ENCODE assay signal across 8 cellular contexts in the genomic region with DNA sequence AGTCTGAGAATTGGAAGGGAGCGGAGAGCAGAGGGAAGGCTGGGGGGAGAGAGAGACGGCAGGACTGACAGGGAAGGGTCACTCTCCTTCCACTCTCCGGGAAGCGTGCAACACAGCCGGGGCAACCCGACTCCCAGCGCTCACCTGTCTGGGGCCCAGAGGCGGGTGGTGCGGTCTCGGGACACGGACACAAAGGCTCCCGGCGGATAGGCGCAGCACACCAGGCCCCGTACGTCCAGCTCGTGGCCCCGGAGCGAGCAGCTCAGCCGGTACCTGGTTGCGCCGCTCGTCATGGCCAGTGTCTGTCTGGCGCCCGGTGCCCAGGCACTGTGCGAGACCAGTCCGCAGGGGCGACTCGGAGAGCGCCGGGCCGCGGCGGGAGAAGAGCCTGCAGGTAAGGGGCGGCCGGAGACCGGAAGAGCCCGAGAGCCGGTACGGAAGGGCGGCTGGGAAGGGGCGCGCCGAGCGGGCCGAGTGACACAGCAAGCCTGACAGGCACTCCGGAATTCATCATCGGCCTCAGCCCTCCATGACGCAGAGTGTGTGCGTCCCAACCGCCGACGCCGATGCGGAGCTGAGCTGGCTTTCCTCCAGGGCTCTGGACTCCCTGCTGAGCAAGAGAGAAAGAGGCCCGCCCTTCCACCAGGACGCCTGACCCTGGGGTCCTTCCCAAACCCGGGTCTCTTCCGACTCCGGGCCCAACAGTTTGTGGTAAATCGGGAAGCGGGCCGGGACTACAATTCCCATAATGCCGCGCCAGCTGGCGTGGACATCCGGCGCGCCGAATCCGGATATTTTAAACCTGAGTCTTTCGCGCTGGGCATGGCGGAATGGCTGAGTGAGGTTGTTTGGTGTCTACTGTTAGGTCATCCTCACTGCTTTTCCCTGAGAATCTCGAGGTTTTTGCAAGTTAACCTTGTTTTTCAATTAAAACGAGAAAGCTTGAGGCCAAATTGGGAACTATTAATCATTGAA. TPM values are rescaled to one million over a fixed set of nuclear protein-coding genes. Genes with fewer than 3 reads are reported as not detected.
DNase-seq lines count a peak whose midpoint lies in the region; ATAC-seq and TF ChIP-seq lines count a peak whose summit lies in the region.

A gene (minus strand): TSS at position 490 of the 975 bp plus-strand sequence. CDS start 197 bp downstream, at position 293.

- peak; percentile 91 for DNase-seq in GM13977 (ENCODE audit: low spot score)
- peak; percentile 93 for DNase-seq in NCI-H146 treated with DMSO at 0.1 percent for 48 hours (lab: John Stamatoyannopoulos, UW; ENCODE audit: unreplicated experiment)
- peak; percentile 74 for DNase-seq in T-helper 22 cell (ENCODE audit: low read depth)
- peak; percentile 79 for DNase-seq in astrocyte of the cerebellum (ENCODE audit: low read depth)
- DNase-seq in hepatocyte (ENCODE audit: low spot score), result peak; percentile 96
- peak; percentile 100 for DNase-seq in retina
- DNase-seq in NOMO-1 treated with DMSO at 0.1 percent for 48 hours (lab: John Stamatoyannopoulos, UW; ENCODE audit: unreplicated experiment), result no peak

- under 1% methylated on average over 72 of the region's 76 CpGs for WGBS in hepatocyte (ENCODE audit: low lambda C conversion rate, missing lambda C conversion rate)

- H3K4me1 ChIP-seq in hepatocyte (ENCODE audit: insufficient read depth), result peaks cover 12% of the 10 kb centered on the region

- no peaks in the 10 kb centered on the region for H3K36me3 ChIP-seq in hepatocyte (replicated peaks; ENCODE audit: insufficient read depth, low read depth)

- H3K9me2 ChIP-seq in hepatocyte (replicated peaks; ENCODE audit: insufficient read depth), result no peaks in the 10 kb centered on the region

- H4K20me1 ChIP-seq in hepatocyte (ENCODE audit: insufficient read depth, poor library complexity, severe bottlenecking), result peaks cover 7% of the 10 kb centered on the region

- in situ Hi-C loops in GM13977 (cut with MboI; ENCODE audit: low pct_unique_long_range_greater_than_20kb, low sequenced_read_pairs, unreplicated experiment), result no loop called here
- in situ Hi-C loops in astrocyte of the cerebellum (cut with HindIII; ENCODE audit: low sequenced_read_pairs), result no loop called here

- H3K27ac ChIP-seq in hepatocyte, result peak within 1 kb of the TSS; percentile 98

- ATAC-seq in HG02870 (IDR thresholded peaks at IDR 0.05; ENCODE audit: unreplicated experiment), result peak; percentile 99

- H3K4me3 ChIP-seq in astrocyte of the cerebellum (ENCODE audit: low read depth, low read length) (peak within 1 kb of the TSS; percentile 85), hepatocyte (peak within 1 kb of the TSS; percentile 36)

- peak within 1 kb of the TSS; percentile 74 for H2AFZ ChIP-seq in hepatocyte

- peaks cover 47% of the 10 kb centered on the region for H3K79me2 ChIP-seq in hepatocyte

- no peaks in the 10 kb centered on the region for H3K27me3 ChIP-seq in hepatocyte

- no peaks in the 10 kb centered on the region for H3K9me3 ChIP-seq in hepatocyte (ENCODE audit: low read depth)

- TF ChIP-seq CTCF in GM13977 (IDR thresholded peaks at IDR 0.05; ENCODE audit: extremely low read depth, insufficient read depth, missing control alignments), result peak; percentile 13
- TF ChIP-seq CTCF in astrocyte of the cerebellum (IDR thresholded peaks at IDR 0.05; ENCODE audit: low read depth, low read length, missing control alignments), result no peak
- peak; percentile 30 for TF ChIP-seq CTCF in hepatocyte (IDR thresholded peaks at IDR 0.05; ENCODE audit: poor library complexity)

- peak within 1 kb of the TSS; percentile 87 for H3K4me2 ChIP-seq in hepatocyte

RNA-seq across cellular contexts. Expression of the gene that starts here (rescaled TPM):
- total RNA-seq in hepatocyte, result 24.7 and 33.9 TPM in 2 replicates
- 22.8 and 26.7 TPM in 2 replicates for polyA plus RNA-seq in hepatocyte
